Comparison of ENCODE assay signal across 1 cellular context in the genomic region with DNA sequence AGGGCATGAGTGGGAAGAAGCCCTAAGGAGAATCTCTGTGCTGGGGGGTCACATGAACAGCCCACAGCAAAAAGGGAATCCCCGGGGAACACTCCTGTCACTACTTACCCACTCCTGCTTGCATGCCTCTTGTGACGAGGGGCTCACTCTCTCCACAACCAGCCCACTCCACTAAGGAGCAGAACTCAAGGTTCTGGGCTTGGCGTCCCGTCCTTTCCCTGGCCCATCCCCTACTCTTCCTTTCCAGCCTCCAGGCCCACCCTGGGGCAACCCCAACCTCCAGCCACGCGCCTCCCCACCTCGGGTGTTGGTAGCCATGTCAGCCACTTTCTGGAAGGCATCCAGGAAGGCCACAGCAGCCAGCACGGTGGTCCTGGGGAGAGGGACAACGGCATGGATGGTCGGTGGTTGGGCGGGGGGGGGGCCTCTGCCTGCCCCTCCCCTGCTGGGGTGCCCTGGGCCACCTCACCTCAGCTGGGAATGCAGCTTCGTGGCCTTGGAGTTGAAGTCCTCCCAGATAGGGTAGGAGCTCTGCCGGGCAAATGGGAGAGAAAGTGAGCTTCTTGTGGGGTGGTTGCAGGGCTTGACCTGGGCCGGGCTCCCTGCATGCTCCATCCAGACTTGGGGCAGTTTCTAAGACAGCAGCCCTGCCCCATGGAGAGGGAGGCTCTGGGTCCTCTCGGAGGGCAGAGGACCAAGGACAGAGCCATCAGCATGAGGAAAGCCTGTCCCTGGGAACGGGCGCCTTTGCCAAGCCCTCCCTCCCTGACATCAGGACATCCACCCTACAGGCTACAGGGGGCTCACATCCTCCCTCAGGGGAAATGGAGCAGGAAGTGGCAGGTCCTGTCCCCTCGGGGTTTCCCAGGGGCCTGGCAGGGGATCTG.
A peak's percentile ranks its signal among the peaks of the same experiment; 100 is the strongest.
TF ChIP-seq lines count a peak whose summit lies in the region.

No MANE protein-coding gene starts in this region.

TF ChIP-seq in HepG2, 621 proteins besides CTCF, POLR2A, EP300 and RAD21 (continues in another document):
- TF ChIP-seq ZBTB3 (CRISPR knock-in tag; IDR thresholded peaks at IDR 0.05; ENCODE audit: borderline replicate concordance, low read depth) (no peak), ZNF101 (CRISPR knock-in tag; IDR thresholded peaks at IDR 0.05; ENCODE audit: borderline replicate concordance, low read depth) (no peak), EED (CRISPR knock-in tag; IDR thresholded peaks at IDR 0.05) (0 out of 2 replicates have a peak, but pooled peaks have one; percentile 51), ZMYM3 (CRISPR knock-in tag; IDR thresholded peaks at IDR 0.05) (peak; percentile 60), NFE2L2 (IDR thresholded peaks at IDR 0.05; ENCODE audit: low read length) (no peak), ZNF136 (CRISPR knock-in tag; IDR thresholded peaks at IDR 0.05; ENCODE audit: low read depth) (0 out of 2 replicates have a peak, but pooled peaks have one; percentile 6), FOXO1 (CRISPR knock-in tag; IDR thresholded peaks at IDR 0.05) (no peak), KDM5A (IDR thresholded peaks at IDR 0.05; ENCODE audit: borderline replicate concordance, low read length) (no peak), MXD4 (CRISPR knock-in tag; IDR thresholded peaks at IDR 0.05) (no peak), SAFB2 (CRISPR knock-in tag; IDR thresholded peaks at IDR 0.05; ENCODE audit: borderline replicate concordance, low read depth) (0 out of 2 replicates have a peak, but pooled peaks have one; percentile 10), AGO2 (optimal IDR thresholded peaks at IDR 0.05; ENCODE audit: low read depth, low read length) (peak; percentile 86), PHF20 (CRISPR knock-in tag; IDR thresholded peaks at IDR 0.05) (0 out of 2 replicates have a peak, but pooled peaks have one; percentile 2), ARNT2 (CRISPR knock-in tag; IDR thresholded peaks at IDR 0.05; ENCODE audit: low read depth) (no peak), SMAD3 (CRISPR knock-in tag; IDR thresholded peaks at IDR 0.05) (no peak), ATAD3A (CRISPR knock-in tag; IDR thresholded peaks at IDR 0.05) (no peak), TOE1 (CRISPR knock-in tag; IDR thresholded peaks at IDR 0.05) (no peak), PCBP1 (IDR thresholded peaks at IDR 0.05; ENCODE audit: borderline replicate concordance, low read depth, low read length) (peak; percentile 58; the same call in 1 of the 2 replicates), FOXA1 (IDR thresholded peaks at IDR 0.05) (no peak), FOXA1 (CRISPR knock-in tag; IDR thresholded peaks at IDR 0.05) (no peak), SETDB1 (CRISPR knock-in tag; IDR thresholded peaks at IDR 0.05; ENCODE audit: borderline replicate concordance) (no peak), TEAD3 (CRISPR knock-in tag; optimal IDR thresholded peaks at IDR 0.05; ENCODE audit: borderline replicate concordance) (no peak), TMF1 (CRISPR knock-in tag; IDR thresholded peaks at IDR 0.05; ENCODE audit: low read depth) (no peak), CAMTA2 (CRISPR knock-in tag; IDR thresholded peaks at IDR 0.05; ENCODE audit: borderline replicate concordance) (0 out of 2 replicates have a peak, but pooled peaks have one; percentile 12), ZNF432 (CRISPR knock-in tag; IDR thresholded peaks at IDR 0.05; ENCODE audit: borderline replicate concordance) (0 out of 2 replicates have a peak, but pooled peaks have one; percentile 39), KMT2A (CRISPR knock-in tag; IDR thresholded peaks at IDR 0.05) (no peak), ZNF225 (CRISPR knock-in tag; IDR thresholded peaks at IDR 0.05) (peak; percentile 17; the same call in 1 of the 2 replicates), GFI1 (CRISPR knock-in tag; IDR thresholded peaks at IDR 0.05; ENCODE audit: borderline replicate concordance) (no peak), BRD4 (CRISPR knock-in tag; IDR thresholded peaks at IDR 0.05) (no peak), RXRB (CRISPR knock-in tag; IDR thresholded peaks at IDR 0.05; ENCODE audit: borderline replicate concordance) (no peak), CHD4 (IDR thresholded peaks at IDR 0.05; ENCODE audit: borderline replicate concordance, low read length) (no peak), ZNF354B (CRISPR knock-in tag; IDR thresholded peaks at IDR 0.05) (no peak)
- TF ChIP-seq, protein P1, sequence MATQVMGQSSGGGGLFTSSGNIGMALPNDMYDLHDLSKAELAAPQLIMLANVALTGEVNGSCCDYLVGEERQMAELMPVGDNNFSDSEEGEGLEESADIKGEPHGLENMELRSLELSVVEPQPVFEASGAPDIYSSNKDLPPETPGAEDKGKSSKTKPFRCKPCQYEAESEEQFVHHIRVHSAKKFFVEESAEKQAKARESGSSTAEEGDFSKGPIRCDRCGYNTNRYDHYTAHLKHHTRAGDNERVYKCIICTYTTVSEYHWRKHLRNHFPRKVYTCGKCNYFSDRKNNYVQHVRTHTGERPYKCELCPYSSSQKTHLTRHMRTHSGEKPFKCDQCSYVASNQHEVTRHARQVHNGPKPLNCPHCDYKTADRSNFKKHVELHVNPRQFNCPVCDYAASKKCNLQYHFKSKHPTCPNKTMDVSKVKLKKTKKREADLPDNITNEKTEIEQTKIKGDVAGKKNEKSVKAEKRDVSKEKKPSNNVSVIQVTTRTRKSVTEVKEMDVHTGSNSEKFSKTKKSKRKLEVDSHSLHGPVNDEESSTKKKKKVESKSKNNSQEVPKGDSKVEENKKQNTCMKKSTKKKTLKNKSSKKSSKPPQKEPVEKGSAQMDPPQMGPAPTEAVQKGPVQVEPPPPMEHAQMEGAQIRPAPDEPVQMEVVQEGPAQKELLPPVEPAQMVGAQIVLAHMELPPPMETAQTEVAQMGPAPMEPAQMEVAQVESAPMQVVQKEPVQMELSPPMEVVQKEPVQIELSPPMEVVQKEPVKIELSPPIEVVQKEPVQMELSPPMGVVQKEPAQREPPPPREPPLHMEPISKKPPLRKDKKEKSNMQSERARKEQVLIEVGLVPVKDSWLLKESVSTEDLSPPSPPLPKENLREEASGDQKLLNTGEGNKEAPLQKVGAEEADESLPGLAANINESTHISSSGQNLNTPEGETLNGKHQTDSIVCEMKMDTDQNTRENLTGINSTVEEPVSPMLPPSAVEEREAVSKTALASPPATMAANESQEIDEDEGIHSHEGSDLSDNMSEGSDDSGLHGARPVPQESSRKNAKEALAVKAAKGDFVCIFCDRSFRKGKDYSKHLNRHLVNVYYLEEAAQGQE (IDR thresholded peaks at IDR 0.05; ENCODE audit: borderline replicate concordance in 1 of 2, low read depth in 1 of 2, low read length in 2 of 2) = peak in 1 of 2 experiments; percentile 48; a peak in 1 of 4 replicates
- TF ChIP-seq, protein P2, sequence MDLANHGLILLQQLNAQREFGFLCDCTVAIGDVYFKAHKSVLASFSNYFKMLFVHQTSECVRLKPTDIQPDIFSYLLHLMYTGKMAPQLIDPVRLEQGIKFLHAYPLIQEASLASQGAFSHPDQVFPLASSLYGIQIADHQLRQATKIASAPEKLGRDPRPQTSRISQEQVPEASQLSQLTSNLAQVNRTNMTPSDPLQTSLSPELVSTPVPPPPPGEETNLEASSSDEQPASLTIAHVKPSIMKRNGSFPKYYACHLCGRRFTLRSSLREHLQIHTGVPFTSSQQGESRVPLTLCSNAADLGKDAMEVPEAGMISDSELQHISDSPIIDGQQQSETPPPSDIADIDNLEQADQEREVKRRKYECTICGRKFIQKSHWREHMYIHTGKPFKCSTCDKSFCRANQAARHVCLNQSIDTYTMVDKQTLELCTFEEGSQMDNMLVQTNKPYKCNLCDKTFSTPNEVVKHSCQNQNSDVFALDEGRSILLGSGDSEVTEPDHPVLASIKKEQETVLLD (CRISPR knock-in tag; IDR thresholded peaks at IDR 0.05; ENCODE audit: low read depth) = no peak
- TF ChIP-seq, protein P3, sequence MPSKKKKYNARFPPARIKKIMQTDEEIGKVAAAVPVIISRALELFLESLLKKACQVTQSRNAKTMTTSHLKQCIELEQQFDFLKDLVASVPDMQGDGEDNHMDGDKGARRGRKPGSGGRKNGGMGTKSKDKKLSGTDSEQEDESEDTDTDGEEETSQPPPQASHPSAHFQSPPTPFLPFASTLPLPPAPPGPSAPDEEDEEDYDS (CRISPR knock-in tag; IDR thresholded peaks at IDR 0.05) = no peak
- TF ChIP-seq, protein P4, sequence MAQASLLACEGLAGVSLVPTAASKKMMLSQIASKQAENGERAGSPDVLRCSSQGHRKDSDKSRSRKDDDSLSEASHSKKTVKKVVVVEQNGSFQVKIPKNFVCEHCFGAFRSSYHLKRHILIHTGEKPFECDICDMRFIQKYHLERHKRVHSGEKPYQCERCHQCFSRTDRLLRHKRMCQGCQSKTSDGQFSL (CRISPR knock-in tag; IDR thresholded peaks at IDR 0.05) = peak; percentile 77; the same call in 1 of the 2 replicates
- TF ChIP-seq, protein P5, sequence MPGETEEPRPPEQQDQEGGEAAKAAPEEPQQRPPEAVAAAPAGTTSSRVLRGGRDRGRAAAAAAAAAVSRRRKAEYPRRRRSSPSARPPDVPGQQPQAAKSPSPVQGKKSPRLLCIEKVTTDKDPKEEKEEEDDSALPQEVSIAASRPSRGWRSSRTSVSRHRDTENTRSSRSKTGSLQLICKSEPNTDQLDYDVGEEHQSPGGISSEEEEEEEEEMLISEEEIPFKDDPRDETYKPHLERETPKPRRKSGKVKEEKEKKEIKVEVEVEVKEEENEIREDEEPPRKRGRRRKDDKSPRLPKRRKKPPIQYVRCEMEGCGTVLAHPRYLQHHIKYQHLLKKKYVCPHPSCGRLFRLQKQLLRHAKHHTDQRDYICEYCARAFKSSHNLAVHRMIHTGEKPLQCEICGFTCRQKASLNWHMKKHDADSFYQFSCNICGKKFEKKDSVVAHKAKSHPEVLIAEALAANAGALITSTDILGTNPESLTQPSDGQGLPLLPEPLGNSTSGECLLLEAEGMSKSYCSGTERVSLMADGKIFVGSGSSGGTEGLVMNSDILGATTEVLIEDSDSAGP (CRISPR knock-in tag; IDR thresholded peaks at IDR 0.05; ENCODE audit: borderline replicate concordance) = peak; percentile 44; the same call in 1 of the 2 replicates
- TF ChIP-seq, protein P6, sequence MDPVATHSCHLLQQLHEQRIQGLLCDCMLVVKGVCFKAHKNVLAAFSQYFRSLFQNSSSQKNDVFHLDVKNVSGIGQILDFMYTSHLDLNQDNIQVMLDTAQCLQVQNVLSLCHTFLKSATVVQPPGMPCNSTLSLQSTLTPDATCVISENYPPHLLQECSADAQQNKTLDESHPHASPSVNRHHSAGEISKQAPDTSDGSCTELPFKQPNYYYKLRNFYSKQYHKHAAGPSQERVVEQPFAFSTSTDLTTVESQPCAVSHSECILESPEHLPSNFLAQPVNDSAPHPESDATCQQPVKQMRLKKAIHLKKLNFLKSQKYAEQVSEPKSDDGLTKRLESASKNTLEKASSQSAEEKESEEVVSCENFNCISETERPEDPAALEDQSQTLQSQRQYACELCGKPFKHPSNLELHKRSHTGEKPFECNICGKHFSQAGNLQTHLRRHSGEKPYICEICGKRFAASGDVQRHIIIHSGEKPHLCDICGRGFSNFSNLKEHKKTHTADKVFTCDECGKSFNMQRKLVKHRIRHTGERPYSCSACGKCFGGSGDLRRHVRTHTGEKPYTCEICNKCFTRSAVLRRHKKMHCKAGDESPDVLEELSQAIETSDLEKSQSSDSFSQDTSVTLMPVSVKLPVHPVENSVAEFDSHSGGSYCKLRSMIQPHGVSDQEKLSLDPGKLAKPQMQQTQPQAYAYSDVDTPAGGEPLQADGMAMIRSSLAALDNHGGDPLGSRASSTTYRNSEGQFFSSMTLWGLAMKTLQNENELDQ (CRISPR knock-in tag; IDR thresholded peaks at IDR 0.05; ENCODE audit: borderline replicate concordance) = no peak
- TF ChIP-seq, protein P7, sequence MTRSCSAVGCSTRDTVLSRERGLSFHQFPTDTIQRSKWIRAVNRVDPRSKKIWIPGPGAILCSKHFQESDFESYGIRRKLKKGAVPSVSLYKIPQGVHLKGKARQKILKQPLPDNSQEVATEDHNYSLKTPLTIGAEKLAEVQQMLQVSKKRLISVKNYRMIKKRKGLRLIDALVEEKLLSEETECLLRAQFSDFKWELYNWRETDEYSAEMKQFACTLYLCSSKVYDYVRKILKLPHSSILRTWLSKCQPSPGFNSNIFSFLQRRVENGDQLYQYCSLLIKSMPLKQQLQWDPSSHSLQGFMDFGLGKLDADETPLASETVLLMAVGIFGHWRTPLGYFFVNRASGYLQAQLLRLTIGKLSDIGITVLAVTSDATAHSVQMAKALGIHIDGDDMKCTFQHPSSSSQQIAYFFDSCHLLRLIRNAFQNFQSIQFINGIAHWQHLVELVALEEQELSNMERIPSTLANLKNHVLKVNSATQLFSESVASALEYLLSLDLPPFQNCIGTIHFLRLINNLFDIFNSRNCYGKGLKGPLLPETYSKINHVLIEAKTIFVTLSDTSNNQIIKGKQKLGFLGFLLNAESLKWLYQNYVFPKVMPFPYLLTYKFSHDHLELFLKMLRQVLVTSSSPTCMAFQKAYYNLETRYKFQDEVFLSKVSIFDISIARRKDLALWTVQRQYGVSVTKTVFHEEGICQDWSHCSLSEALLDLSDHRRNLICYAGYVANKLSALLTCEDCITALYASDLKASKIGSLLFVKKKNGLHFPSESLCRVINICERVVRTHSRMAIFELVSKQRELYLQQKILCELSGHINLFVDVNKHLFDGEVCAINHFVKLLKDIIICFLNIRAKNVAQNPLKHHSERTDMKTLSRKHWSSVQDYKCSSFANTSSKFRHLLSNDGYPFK (CRISPR knock-in tag; IDR thresholded peaks at IDR 0.05; ENCODE audit: borderline replicate concordance) = peak; percentile 8; the same call in 1 of the 2 replicates
- TF ChIP-seq, protein P8, sequence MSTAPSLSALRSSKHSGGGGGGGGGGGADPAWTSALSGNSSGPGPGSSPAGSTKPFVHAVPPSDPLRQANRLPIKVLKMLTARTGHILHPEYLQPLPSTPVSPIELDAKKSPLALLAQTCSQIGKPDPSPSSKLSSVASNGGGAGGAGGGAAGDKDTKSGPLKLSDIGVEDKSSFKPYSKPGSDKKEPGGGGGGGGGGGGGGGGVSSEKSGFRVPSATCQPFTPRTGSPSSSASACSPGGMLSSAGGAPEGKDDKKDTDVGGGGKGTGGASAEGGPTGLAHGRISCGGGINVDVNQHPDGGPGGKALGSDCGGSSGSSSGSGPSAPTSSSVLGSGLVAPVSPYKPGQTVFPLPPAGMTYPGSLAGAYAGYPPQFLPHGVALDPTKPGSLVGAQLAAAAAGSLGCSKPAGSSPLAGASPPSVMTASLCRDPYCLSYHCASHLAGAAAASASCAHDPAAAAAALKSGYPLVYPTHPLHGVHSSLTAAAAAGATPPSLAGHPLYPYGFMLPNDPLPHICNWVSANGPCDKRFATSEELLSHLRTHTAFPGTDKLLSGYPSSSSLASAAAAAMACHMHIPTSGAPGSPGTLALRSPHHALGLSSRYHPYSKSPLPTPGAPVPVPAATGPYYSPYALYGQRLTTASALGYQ (CRISPR knock-in tag; IDR thresholded peaks at IDR 0.05) = no peak
